ENCODE assay signal across 3 cellular contexts in the genomic region with DNA sequence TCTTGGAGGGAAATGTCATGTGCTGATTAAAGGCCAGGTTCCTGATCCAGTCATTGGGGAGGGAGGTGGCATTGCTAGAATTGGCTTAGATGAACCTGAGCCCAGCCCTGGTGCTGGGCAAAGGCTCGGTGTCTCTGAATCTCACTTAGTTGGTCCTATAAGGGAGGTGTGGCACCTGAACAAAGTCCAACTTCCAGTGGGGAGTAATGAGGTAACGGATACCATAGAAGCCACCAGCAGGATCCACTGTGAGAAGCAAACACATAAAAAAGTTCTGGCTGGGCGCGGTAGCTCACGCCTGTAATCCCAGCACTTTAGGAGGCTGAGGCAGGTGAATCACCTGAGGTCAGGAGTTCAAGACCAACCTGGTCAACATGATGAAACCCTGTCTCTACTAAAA.
A peak's percentile ranks its signal among the peaks of the same experiment; 100 is the strongest.
TF ChIP-seq lines count a peak whose summit lies in the region.

No MANE protein-coding gene starts in this region.

TF ChIP-seq in HEK293, 187 proteins besides CTCF, POLR2A, EP300 and RAD21 (continued from another document):
- TF ChIP-seq ZIC2 (tag by site-specific recombination; IDR thresholded peaks at IDR 0.05), result peak; percentile 32; the same call in 1 of the 2 replicates

TF ChIP-seq in liver, 16 proteins besides CTCF, POLR2A, EP300 and RAD21 (continued from another document):
- TF ChIP-seq, protein P1, sequence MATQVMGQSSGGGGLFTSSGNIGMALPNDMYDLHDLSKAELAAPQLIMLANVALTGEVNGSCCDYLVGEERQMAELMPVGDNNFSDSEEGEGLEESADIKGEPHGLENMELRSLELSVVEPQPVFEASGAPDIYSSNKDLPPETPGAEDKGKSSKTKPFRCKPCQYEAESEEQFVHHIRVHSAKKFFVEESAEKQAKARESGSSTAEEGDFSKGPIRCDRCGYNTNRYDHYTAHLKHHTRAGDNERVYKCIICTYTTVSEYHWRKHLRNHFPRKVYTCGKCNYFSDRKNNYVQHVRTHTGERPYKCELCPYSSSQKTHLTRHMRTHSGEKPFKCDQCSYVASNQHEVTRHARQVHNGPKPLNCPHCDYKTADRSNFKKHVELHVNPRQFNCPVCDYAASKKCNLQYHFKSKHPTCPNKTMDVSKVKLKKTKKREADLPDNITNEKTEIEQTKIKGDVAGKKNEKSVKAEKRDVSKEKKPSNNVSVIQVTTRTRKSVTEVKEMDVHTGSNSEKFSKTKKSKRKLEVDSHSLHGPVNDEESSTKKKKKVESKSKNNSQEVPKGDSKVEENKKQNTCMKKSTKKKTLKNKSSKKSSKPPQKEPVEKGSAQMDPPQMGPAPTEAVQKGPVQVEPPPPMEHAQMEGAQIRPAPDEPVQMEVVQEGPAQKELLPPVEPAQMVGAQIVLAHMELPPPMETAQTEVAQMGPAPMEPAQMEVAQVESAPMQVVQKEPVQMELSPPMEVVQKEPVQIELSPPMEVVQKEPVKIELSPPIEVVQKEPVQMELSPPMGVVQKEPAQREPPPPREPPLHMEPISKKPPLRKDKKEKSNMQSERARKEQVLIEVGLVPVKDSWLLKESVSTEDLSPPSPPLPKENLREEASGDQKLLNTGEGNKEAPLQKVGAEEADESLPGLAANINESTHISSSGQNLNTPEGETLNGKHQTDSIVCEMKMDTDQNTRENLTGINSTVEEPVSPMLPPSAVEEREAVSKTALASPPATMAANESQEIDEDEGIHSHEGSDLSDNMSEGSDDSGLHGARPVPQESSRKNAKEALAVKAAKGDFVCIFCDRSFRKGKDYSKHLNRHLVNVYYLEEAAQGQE (IDR thresholded peaks at IDR 0.05), result no peak
- no peak for TF ChIP-seq EGR1 (IDR thresholded peaks at IDR 0.05; ENCODE audit: low read depth in 2 of 2)
- no peak for TF ChIP-seq GABPA (IDR thresholded peaks at IDR 0.05 in 1 of 2, conservative IDR thresholded peaks at IDR 0.05 in 1 of 2)
- TF ChIP-seq HNF4G (IDR thresholded peaks at IDR 0.05), result no peak
- TF ChIP-seq, protein P2, sequence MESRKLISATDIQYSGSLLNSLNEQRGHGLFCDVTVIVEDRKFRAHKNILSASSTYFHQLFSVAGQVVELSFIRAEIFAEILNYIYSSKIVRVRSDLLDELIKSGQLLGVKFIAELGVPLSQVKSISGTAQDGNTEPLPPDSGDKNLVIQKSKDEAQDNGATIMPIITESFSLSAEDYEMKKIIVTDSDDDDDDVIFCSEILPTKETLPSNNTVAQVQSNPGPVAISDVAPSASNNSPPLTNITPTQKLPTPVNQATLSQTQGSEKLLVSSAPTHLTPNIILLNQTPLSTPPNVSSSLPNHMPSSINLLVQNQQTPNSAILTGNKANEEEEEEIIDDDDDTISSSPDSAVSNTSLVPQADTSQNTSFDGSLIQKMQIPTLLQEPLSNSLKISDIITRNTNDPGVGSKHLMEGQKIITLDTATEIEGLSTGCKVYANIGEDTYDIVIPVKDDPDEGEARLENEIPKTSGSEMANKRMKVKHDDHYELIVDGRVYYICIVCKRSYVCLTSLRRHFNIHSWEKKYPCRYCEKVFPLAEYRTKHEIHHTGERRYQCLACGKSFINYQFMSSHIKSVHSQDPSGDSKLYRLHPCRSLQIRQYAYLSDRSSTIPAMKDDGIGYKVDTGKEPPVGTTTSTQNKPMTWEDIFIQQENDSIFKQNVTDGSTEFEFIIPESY (IDR thresholded peaks at IDR 0.05), result no peak

TF ChIP-seq in GM23338, 12 proteins besides CTCF, POLR2A, EP300 and RAD21 (continued from another document):
- TF ChIP-seq, protein P3, sequence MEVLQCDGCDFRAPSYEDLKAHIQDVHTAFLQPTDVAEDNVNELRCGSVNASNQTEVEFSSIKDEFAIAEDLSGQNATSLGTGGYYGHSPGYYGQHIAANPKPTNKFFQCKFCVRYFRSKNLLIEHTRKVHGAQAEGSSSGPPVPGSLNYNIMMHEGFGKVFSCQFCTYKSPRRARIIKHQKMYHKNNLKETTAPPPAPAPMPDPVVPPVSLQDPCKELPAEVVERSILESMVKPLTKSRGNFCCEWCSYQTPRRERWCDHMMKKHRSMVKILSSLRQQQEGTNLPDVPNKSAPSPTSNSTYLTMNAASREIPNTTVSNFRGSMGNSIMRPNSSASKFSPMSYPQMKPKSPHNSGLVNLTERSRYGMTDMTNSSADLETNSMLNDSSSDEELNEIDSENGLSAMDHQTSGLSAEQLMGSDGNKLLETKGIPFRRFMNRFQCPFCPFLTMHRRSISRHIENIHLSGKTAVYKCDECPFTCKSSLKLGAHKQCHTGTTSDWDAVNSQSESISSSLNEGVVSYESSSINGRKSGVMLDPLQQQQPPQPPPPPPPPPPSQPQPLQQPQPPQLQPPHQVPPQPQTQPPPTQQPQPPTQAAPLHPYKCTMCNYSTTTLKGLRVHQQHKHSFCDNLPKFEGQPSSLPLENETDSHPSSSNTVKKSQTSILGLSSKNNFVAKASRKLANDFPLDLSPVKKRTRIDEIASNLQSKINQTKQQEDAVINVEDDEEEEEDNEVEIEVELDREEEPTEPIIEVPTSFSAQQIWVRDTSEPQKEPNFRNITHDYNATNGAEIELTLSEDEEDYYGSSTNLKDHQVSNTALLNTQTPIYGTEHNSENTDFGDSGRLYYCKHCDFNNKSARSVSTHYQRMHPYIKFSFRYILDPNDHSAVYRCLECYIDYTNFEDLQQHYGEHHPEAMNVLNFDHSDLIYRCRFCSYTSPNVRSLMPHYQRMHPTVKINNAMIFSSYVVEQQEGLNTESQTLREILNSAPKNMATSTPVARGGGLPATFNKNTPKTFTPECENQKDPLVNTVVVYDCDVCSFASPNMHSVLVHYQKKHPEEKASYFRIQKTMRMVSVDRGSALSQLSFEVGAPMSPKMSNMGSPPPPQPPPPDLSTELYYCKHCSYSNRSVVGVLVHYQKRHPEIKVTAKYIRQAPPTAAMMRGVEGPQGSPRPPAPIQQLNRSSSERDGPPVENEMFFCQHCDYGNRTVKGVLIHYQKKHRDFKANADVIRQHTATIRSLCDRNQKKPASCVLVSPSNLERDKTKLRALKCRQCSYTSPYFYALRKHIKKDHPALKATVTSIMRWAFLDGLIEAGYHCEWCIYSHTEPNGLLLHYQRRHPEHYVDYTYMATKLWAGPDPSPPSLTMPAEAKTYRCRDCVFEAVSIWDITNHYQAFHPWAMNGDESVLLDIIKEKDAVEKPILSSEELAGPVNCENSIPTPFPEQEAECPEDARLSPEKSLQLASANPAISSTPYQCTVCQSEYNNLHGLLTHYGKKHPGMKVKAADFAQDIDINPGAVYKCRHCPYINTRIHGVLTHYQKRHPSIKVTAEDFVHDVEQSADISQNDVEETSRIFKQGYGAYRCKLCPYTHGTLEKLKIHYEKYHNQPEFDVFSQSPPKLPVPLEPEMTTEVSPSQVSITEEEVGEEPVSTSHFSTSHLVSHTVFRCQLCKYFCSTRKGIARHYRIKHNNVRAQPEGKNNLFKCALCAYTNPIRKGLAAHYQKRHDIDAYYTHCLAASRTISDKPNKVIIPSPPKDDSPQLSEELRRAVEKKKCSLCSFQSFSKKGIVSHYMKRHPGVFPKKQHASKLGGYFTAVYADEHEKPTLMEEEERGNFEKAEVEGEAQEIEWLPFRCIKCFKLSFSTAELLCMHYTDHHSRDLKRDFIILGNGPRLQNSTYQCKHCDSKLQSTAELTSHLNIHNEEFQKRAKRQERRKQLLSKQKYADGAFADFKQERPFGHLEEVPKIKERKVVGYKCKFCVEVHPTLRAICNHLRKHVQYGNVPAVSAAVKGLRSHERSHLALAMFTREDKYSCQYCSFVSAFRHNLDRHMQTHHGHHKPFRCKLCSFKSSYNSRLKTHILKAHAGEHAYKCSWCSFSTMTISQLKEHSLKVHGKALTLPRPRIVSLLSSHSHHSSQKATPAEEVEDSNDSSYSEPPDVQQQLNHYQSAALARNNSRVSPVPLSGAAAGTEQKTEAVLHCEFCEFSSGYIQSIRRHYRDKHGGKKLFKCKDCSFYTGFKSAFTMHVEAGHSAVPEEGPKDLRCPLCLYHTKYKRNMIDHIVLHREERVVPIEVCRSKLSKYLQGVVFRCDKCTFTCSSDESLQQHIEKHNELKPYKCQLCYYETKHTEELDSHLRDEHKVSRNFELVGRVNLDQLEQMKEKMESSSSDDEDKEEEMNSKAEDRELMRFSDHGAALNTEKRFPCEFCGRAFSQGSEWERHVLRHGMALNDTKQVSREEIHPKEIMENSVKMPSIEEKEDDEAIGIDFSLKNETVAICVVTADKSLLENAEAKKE (CRISPR knock-in tag; IDR thresholded peaks at IDR 0.05), result no peak
- TF ChIP-seq, protein P1 (IDR thresholded peaks at IDR 0.05; ENCODE audit: unreplicated experiment), result no peak
- no peak for TF ChIP-seq EZH2phosphoT487 (IDR thresholded peaks at IDR 0.05; ENCODE audit: unreplicated experiment)
- TF ChIP-seq, protein P4, sequence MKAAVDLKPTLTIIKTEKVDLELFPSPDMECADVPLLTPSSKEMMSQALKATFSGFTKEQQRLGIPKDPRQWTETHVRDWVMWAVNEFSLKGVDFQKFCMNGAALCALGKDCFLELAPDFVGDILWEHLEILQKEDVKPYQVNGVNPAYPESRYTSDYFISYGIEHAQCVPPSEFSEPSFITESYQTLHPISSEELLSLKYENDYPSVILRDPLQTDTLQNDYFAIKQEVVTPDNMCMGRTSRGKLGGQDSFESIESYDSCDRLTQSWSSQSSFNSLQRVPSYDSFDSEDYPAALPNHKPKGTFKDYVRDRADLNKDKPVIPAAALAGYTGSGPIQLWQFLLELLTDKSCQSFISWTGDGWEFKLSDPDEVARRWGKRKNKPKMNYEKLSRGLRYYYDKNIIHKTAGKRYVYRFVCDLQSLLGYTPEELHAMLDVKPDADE (IDR thresholded peaks at IDR 0.05), result no peak
- TF ChIP-seq NANOG (IDR thresholded peaks at IDR 0.05; ENCODE audit: borderline replicate concordance), result no peak
- no peak for TF ChIP-seq EZH2 (IDR thresholded peaks at IDR 0.05; ENCODE audit: low read depth, unreplicated experiment)
- no peak for TF ChIP-seq ZNF331 (CRISPR knock-in tag; IDR thresholded peaks at IDR 0.05; ENCODE audit: low read depth)
- TF ChIP-seq STAT1 (IDR thresholded peaks at IDR 0.05; ENCODE audit: unreplicated experiment), result no peak
- no peak for TF ChIP-seq ZNF114 (CRISPR knock-in tag; IDR thresholded peaks at IDR 0.05)
TF ChIP-seq in GM23338: peak in this region for 0.
